ENCODE assay signal across 1 cellular context in genomic region chr12:67647547-67648305, GRCh38.
TF ChIP-seq lines count a peak whose summit lies in the region.

No MANE protein-coding gene starts in this region.

TF ChIP-seq in HEK293, 187 proteins besides CTCF, POLR2A, EP300 and RAD21 (continued from another document):
- TF ChIP-seq, protein P1, sequence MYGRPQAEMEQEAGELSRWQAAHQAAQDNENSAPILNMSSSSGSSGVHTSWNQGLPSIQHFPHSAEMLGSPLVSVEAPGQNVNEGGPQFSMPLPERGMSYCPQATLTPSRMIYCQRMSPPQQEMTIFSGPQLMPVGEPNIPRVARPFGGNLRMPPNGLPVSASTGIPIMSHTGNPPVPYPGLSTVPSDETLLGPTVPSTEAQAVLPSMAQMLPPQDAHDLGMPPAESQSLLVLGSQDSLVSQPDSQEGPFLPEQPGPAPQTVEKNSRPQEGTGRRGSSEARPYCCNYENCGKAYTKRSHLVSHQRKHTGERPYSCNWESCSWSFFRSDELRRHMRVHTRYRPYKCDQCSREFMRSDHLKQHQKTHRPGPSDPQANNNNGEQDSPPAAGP (tag by site-specific recombination; IDR thresholded peaks at IDR 0.05), result 0 out of 2 replicates have a peak, but pooled peaks have one; percentile 25
- TF ChIP-seq TSHZ1 (tag by site-specific recombination; IDR thresholded peaks at IDR 0.05; ENCODE audit: borderline replicate concordance) (no peak), PATZ1 (tag by site-specific recombination; IDR thresholded peaks at IDR 0.05) (peak; percentile 74), ZBTB26 (tag by site-specific recombination; optimal IDR thresholded peaks at IDR 0.05) (peak; percentile 39), REST (tag by site-specific recombination; IDR thresholded peaks at IDR 0.05) (peak; percentile 7; the same call in 1 of the 2 replicates), ZBTB48 (tag by site-specific recombination; IDR thresholded peaks at IDR 0.05) (peak; percentile 10; the same call in 1 of the 2 replicates), ZNF391 (tag by site-specific recombination; IDR thresholded peaks at IDR 0.05; ENCODE audit: borderline replicate concordance, low read depth) (peak; percentile 31; the same call in 1 of the 2 replicates), KLF10 (tag by site-specific recombination; IDR thresholded peaks at IDR 0.05) (peak; percentile 65)
TF ChIP-seq in HEK293: peak in this region for 24.
